In the genomic region with DNA sequence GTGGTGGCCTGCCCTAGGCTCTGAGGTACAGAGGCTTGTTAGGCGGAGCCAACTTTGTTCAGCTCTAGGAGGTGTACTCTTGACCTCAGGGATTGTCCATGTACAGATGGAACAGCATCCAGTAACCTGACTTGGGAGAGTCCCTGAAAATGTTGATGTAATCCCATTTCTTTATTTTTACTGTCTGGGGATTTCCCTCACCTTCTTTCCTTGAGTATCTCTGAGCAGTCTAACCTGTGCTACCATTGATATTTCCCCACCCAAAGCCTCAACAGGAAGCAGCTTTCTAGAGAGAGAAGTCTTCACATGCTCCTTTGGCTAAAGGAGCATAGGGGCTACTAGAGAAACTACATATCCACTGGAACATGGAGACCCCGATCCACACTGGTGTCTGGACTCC, we compare ENCODE assay signal across 23 cellular contexts. TPM values are rescaled to one million over a fixed set of nuclear protein-coding genes. Genes with fewer than 3 reads are reported as not detected.
A peak's percentile ranks its signal among the peaks of the same experiment; 100 is the strongest.
DNase-seq lines count a peak whose midpoint lies in the region; ATAC-seq, FAIRE-seq and TF ChIP-seq lines count a peak whose summit lies in the region.
"Had no signal": no experiment of that assay in that cellular context is flagged by ENCODE, and none has a peak within 500 bp of the region (broad histone marks: within the 10 kb centered on the region; RNA-seq: fewer than 3 reads in every experiment).

No MANE protein-coding gene starts in this region.

- in situ Hi-C loops in Caki2 (cut with HindIII; ENCODE audit: low pct_unique_long_range_greater_than_20kb, low sequenced_read_pairs): no loop called here

- ATAC-seq in activated CD4-positive, alpha-beta T cell treated with anti-CD3 and anti-CD28 coated beads for 36 hours: peak; percentile 30
- no peak for ATAC-seq in foreskin keratinocyte
- ATAC-seq in GM21515 (IDR thresholded peaks at IDR 0.05; ENCODE audit: unreplicated experiment): no peak
- ATAC-seq in GM19452 (IDR thresholded peaks at IDR 0.05; ENCODE audit: unreplicated experiment): no peak
- ATAC-seq: GM23338, HCT116 had no signal

- H3K4me1 Mint-ChIP-seq in activated CD4-positive, alpha-beta T cell treated with anti-CD3 and anti-CD28 coated beads for 36 hours: peaks cover 8% of the 10 kb centered on the region
- H3K4me1 Mint-ChIP-seq in activated CD4-positive, alpha-beta T cell treated with anti-CD3 and anti-CD28 coated beads, Interleukin-2, amount 10 ng/mL, durations not matched to agents 24 days and 14 days: peaks cover 7% of the 10 kb centered on the region
- H3K4me1 Mint-ChIP-seq: CD14-positive monocyte; CD8-positive, alpha-beta memory T cell; GM23338; H9 had no signal

- POLR2A ChIA-PET in activated CD4-positive, alpha-beta T cell treated with anti-CD3 and anti-CD28 coated beads for 36 hours (lab: Charles Lee): no interaction called here

- FAIRE-seq in bronchial epithelial cell (lab: Jason Lieb, UNC): peak; percentile 18
- FAIRE-seq: A204.1, G401.6 had no signal

- CTCF ChIA-PET in activated CD4-positive, alpha-beta T cell treated with anti-CD3 and anti-CD28 coated beads for 36 hours (lab: Charles Lee): no interaction called here

- peaks cover 8% of the 10 kb centered on the region for H3K27me3 Mint-ChIP-seq in activated CD4-positive, alpha-beta T cell treated with anti-CD3 and anti-CD28 coated beads for 36 hours
- peaks cover 29% of the 10 kb centered on the region for H3K27me3 Mint-ChIP-seq in activated CD4-positive, alpha-beta T cell treated with anti-CD3 and anti-CD28 coated beads, Interleukin-2, amount 10 ng/mL, durations not matched to agents 24 days and 14 days

- intact Hi-C loops in activated CD4-positive, alpha-beta T cell treated with anti-CD3 and anti-CD28 coated beads for 36 hours (cut with DNase I, micrococcal nuclease): no loop called here
- intact Hi-C loops in activated CD4-positive, alpha-beta T cell treated with anti-CD3 and anti-CD28 coated beads, Interleukin-2, amount 10 ng/mL, durations not matched to agents 24 days and 14 days (cut with micrococcal nuclease): no loop called here

- no peak overlapping the region for H3K4me3 Mint-ChIP-seq in activated CD4-positive, alpha-beta T cell treated with anti-CD3 and anti-CD28 coated beads for 36 hours
- no peak overlapping the region for H3K4me3 Mint-ChIP-seq in activated CD4-positive, alpha-beta T cell treated with anti-CD3 and anti-CD28 coated beads, Interleukin-2, amount 10 ng/mL, durations not matched to agents 24 days and 14 days
- H3K4me3 Mint-ChIP-seq: CD14-positive monocyte; CD4-positive, alpha-beta T cell; CD8-positive, alpha-beta memory T cell; GM23338; H9 had no signal

- H3K27me3 ChIP-seq in bronchial epithelial cell (ENCODE audit: control insufficient read depth, insufficient read depth, low read length) (no peaks in the 10 kb centered on the region), foreskin keratinocyte (no peaks in the 10 kb centered on the region)
- H3K27me3 ChIP-seq: BE2C; BLaER1 treated with 17β-estradiol and CSF1 and Interleukin-3, amounts not matched to agents 10 nM and 100 nM had no signal

- H3K9me3 Mint-ChIP-seq in activated CD4-positive, alpha-beta T cell treated with anti-CD3 and anti-CD28 coated beads for 36 hours (ENCODE audit: low read depth): peaks cover 10% of the 10 kb centered on the region
- peaks cover 35% of the 10 kb centered on the region for H3K9me3 Mint-ChIP-seq in activated CD4-positive, alpha-beta T cell treated with anti-CD3 and anti-CD28 coated beads, Interleukin-2, amount 10 ng/mL, durations not matched to agents 24 days and 14 days
- H3K9me3 Mint-ChIP-seq: CD4-positive, alpha-beta T cell had no signal

- H3K27ac Mint-ChIP-seq in activated CD4-positive, alpha-beta T cell treated with anti-CD3 and anti-CD28 coated beads for 36 hours: no peak overlapping the region
- H3K27ac Mint-ChIP-seq in activated CD4-positive, alpha-beta T cell treated with anti-CD3 and anti-CD28 coated beads, Interleukin-2, amount 10 ng/mL, durations not matched to agents 24 days and 14 days: no peak overlapping the region
- H3K27ac Mint-ChIP-seq: CD14-positive monocyte; CD4-positive, alpha-beta T cell; CD8-positive, alpha-beta memory T cell; GM23338; H9 had no signal

- H3K36me3 Mint-ChIP-seq in activated CD4-positive, alpha-beta T cell treated with anti-CD3 and anti-CD28 coated beads for 36 hours (ENCODE audit: low read depth): no peaks in the 10 kb centered on the region
- H3K36me3 Mint-ChIP-seq in activated CD4-positive, alpha-beta T cell treated with anti-CD3 and anti-CD28 coated beads, Interleukin-2, amount 10 ng/mL, durations not matched to agents 24 days and 14 days (ENCODE audit: low read depth): no peaks in the 10 kb centered on the region
- H3K36me3 Mint-ChIP-seq: CD14-positive monocyte had no signal

- no peak for DNase-seq in activated CD4-positive, alpha-beta T cell treated with anti-CD3 and anti-CD28 coated beads for 36 hours
- no peak for DNase-seq in activated CD4-positive, alpha-beta T cell treated with anti-CD3 and anti-CD28 coated beads, Interleukin-2, amount 10 ng/mL, durations not matched to agents 24 days and 14 days
- peak; percentile 21 for DNase-seq in Caki2 (ENCODE audit: low read depth)
- DNase-seq in bronchial epithelial cell (ENCODE audit: low read depth): peak; percentile 55
- DNase-seq in foreskin keratinocyte: peak; percentile 11 to 35
- DNase-seq in LoVo (ENCODE audit: low spot score): no peak
- DNase-seq: BE2C; Calu3; CD4-positive, alpha-beta T cell; CD8-positive, alpha-beta memory T cell; DND-41; H9 had no signal

- H3K27ac ChIP-seq in foreskin keratinocyte: no peak overlapping the region
- H3K27ac ChIP-seq: 22Rv1; BLaER1 treated with 17β-estradiol and CSF1 and Interleukin-3, amounts not matched to agents 10 nM and 100 nM had no signal

- no peak for TF ChIP-seq CTCF in bronchial epithelial cell (IDR thresholded peaks at IDR 0.05; ENCODE audit: insufficient read depth, low read length, severe bottlenecking)
- no peak for TF ChIP-seq CTCF in foreskin keratinocyte (conservative IDR thresholded peaks at IDR 0.05)

- H3K36me3 ChIP-seq in bronchial epithelial cell (ENCODE audit: control insufficient read depth, insufficient read depth, low read length): no peaks in the 10 kb centered on the region
- H3K36me3 ChIP-seq: BE2C; BLaER1 treated with 17β-estradiol and CSF1 and Interleukin-3, amounts not matched to agents 10 nM and 100 nM had no signal

- H3K4me1 ChIP-seq in foreskin keratinocyte: no peaks in the 10 kb centered on the region
- H3K4me1 ChIP-seq: BE2C; BLaER1 treated with 17β-estradiol and CSF1 and Interleukin-3, amounts not matched to agents 10 nM and 100 nM had no signal

- no peak overlapping the region for H3K4me3 ChIP-seq in bronchial epithelial cell (ENCODE audit: low read depth, low read length)
- H3K4me3 ChIP-seq: BLaER1 treated with 17β-estradiol and CSF1 and Interleukin-3, amounts not matched to agents 10 nM and 100 nM; GM23338 had no signal

RNA-seq across cellular contexts. Expression of gene IL36A, which starts 10.4 kb away (rescaled TPM):
- not detected for total RNA-seq in activated CD4-positive, alpha-beta T cell treated with anti-CD3 and anti-CD28 coated beads for 36 hours
- 0.23 TPM in 1 of 2 replicates, not detected in the other for total RNA-seq in activated CD4-positive, alpha-beta T cell treated with anti-CD3 and anti-CD28 coated beads, Interleukin-2, amount 10 ng/mL, durations not matched to agents 24 days and 14 days
- not detected in 2 replicates for total RNA-seq in Caki2 (2014; rRNA removed; shearing (Covaris generic); ENCODE audit: low replicate concordance)
- 6.3 and 11.5 TPM in 2 replicates for total RNA-seq in bronchial epithelial cell
- total RNA-seq in foreskin keratinocyte: not detected in 2 replicates
- not detected in 2 replicates for polyA plus RNA-seq in foreskin keratinocyte
- total RNA-seq: Calu3; CD8-positive, alpha-beta memory T cell; GM23338; H4; H9 had no signal
- polyA plus RNA-seq: AG04450; CD14-positive monocyte; CD8-positive, alpha-beta memory T cell; GM23338 had no signal

RNA-seq across cellular contexts. Expression of gene IL36B, which starts 37.0 kb away (rescaled TPM):
- total RNA-seq in activated CD4-positive, alpha-beta T cell treated with anti-CD3 and anti-CD28 coated beads for 36 hours: not detected
- total RNA-seq in activated CD4-positive, alpha-beta T cell treated with anti-CD3 and anti-CD28 coated beads, Interleukin-2, amount 10 ng/mL, durations not matched to agents 24 days and 14 days: not detected in 2 replicates
- not detected in 2 replicates for total RNA-seq in Caki2 (2014; rRNA removed; shearing (Covaris generic); ENCODE audit: low replicate concordance)
- 0.13 TPM in 1 of 2 replicates, not detected in the other for total RNA-seq in bronchial epithelial cell
- not detected in 2 replicates for total RNA-seq in foreskin keratinocyte
- polyA plus RNA-seq in foreskin keratinocyte: not detected in 2 replicates
- total RNA-seq: Calu3; CD4-positive, alpha-beta T cell; CD8-positive, alpha-beta memory T cell; GM23338; H4; H9 had no signal
- polyA plus RNA-seq: AG04450; CD14-positive monocyte; CD8-positive, alpha-beta memory T cell; GM23338 had no signal

RNA-seq across cellular contexts. Expression of gene IL36G, which starts 37.8 kb away (rescaled TPM):
- total RNA-seq in activated CD4-positive, alpha-beta T cell treated with anti-CD3 and anti-CD28 coated beads for 36 hours: not detected
- not detected in 2 replicates for total RNA-seq in activated CD4-positive, alpha-beta T cell treated with anti-CD3 and anti-CD28 coated beads, Interleukin-2, amount 10 ng/mL, durations not matched to agents 24 days and 14 days
- total RNA-seq in Caki2 (2014; rRNA removed; shearing (Covaris generic); ENCODE audit: low replicate concordance): not detected in 2 replicates
- total RNA-seq in bronchial epithelial cell (0.51 TPM in 1 of 2 replicates, not detected in the other), foreskin keratinocyte (0.32 and 0.85 TPM in 2 replicates)
- 0.43 and 0.50 TPM in 2 replicates for polyA plus RNA-seq in foreskin keratinocyte
- total RNA-seq: CD4-positive, alpha-beta T cell; CD8-positive, alpha-beta memory T cell; GM23338; H4; H9 had no signal
- polyA plus RNA-seq: AG04450; CD14-positive monocyte; CD8-positive, alpha-beta memory T cell; GM23338 had no signal

RNA-seq across cellular contexts. Expression of gene IL36RN, which starts 43.3 kb away (rescaled TPM):
- not detected for total RNA-seq in activated CD4-positive, alpha-beta T cell treated with anti-CD3 and anti-CD28 coated beads for 36 hours
- total RNA-seq in activated CD4-positive, alpha-beta T cell treated with anti-CD3 and anti-CD28 coated beads, Interleukin-2, amount 10 ng/mL, durations not matched to agents 24 days and 14 days: not detected in 2 replicates
- total RNA-seq in Caki2 (2014; rRNA removed; shearing (Covaris generic); ENCODE audit: low replicate concordance): not detected in 2 replicates
- total RNA-seq in bronchial epithelial cell: 1.1 and 1.9 TPM in 2 replicates
- 0.67 and 0.88 TPM in 2 replicates for total RNA-seq in foreskin keratinocyte
- polyA plus RNA-seq in foreskin keratinocyte: 0.50 and 0.60 TPM in 2 replicates
- total RNA-seq: CD4-positive, alpha-beta T cell; CD8-positive, alpha-beta memory T cell; GM23338; H4; H9 had no signal
- polyA plus RNA-seq: AG04450; CD14-positive monocyte; CD8-positive, alpha-beta memory T cell; GM23338 had no signal

RNA-seq across cellular contexts. Expression of gene IL1F10, which starts 52.1 kb away (rescaled TPM):
- not detected for total RNA-seq in activated CD4-positive, alpha-beta T cell treated with anti-CD3 and anti-CD28 coated beads for 36 hours
- not detected in 2 replicates for total RNA-seq in activated CD4-positive, alpha-beta T cell treated with anti-CD3 and anti-CD28 coated beads, Interleukin-2, amount 10 ng/mL, durations not matched to agents 24 days and 14 days
- not detected in 2 replicates for total RNA-seq in Caki2 (2014; rRNA removed; shearing (Covaris generic); ENCODE audit: low replicate concordance)
- total RNA-seq in bronchial epithelial cell (not detected in 2 replicates), foreskin keratinocyte (not detected in 2 replicates)
- polyA plus RNA-seq in foreskin keratinocyte: 0.12 TPM in 1 of 2 replicates, not detected in the other
- total RNA-seq: Calu3; CD4-positive, alpha-beta T cell; CD8-positive, alpha-beta memory T cell; GM23338; H4; H9 had no signal
- polyA plus RNA-seq: AG04450; CD14-positive monocyte; CD8-positive, alpha-beta memory T cell; GM23338 had no signal

Comparison
In these comparisons a context has a peak if more than half of its experiments do, and no peak if none do; other contexts are left out.
1. DNase-seq: peak in Caki2 (single experiment), bronchial epithelial cell (single experiment) and foreskin keratinocyte (2 of 2); none in activated CD4-positive, alpha-beta T cell treated with anti-CD3 and anti-CD28 coated beads for 36 hours (single experiment), activated CD4-positive, alpha-beta T cell treated with anti-CD3 and anti-CD28 coated beads, Interleukin-2, amount 10 ng/mL, durations not matched to agents 24 days and 14 days (single experiment) and LoVo (single experiment).